15 cellular contexts compared by ENCODE assay signal in the genomic region with DNA sequence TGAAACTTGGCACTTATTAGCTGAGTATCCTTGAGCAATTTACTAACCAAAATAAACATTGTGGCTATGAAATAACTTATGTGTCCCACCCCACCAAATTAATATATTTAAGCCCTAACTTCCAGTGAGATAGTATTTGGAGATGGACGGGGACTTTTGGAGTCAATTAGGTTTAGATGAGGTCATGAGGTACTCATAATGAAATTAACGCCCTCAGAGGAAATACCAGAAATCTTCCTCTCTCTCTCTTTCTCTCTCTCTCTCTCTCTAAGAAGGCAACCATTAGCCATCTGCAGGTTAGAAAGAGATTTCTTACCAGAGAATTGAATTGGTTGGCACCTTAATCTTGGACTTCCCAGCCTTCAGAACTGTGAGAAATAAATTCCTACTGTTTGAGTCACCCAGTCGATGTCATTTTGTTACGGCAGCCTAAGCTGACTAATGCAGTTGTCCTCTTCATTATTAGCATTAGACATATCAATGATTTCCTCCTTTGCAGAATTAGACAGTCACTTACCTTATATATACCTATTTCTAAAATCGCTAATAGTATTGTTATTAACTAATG.
A peak's percentile ranks its signal among the peaks of the same experiment; 100 is the strongest.
DNase-seq lines count a peak whose midpoint lies in the region; ATAC-seq and TF ChIP-seq lines count a peak whose summit lies in the region.
"Had no signal": no experiment of that assay in that cellular context is flagged by ENCODE, and none has a peak within 500 bp of the region (broad histone marks: within the 10 kb centered on the region; RNA-seq: fewer than 3 reads in every experiment).

No MANE protein-coding gene starts in this region.

- TF ChIP-seq CTCF in epithelial cell of proximal tubule (conservative IDR thresholded peaks at IDR 0.05; ENCODE audit: low read depth, low read length): no peak

- ATAC-seq in GM18870 (IDR thresholded peaks at IDR 0.05; ENCODE audit: unreplicated experiment): peak; percentile 47
- no peak for ATAC-seq in GM21367 (IDR thresholded peaks at IDR 0.05; ENCODE audit: unreplicated experiment)
- ATAC-seq: K562 had no signal

- H3K4me3 ChIP-seq in epithelial cell of proximal tubule (ENCODE audit: low read depth, low read length): no peak overlapping the region
- H3K4me3 ChIP-seq: K562 had no signal

- DNase-seq in RKO (ENCODE audit: low spot score): peak; percentile 6
- DNase-seq in epithelial cell of proximal tubule (ENCODE audit: low read depth): peak; percentile 13
- peak; percentile 58 for DNase-seq in renal cortical epithelial cell (ENCODE audit: low read depth)
- DNase-seq in activated CD4-positive, alpha-beta T cell treated with anti-CD3 and anti-CD28 coated beads for 4 hours: no peak
- DNase-seq in effector CD4-positive, alpha-beta T cell: no peak
- DNase-seq: AML-193, DMS79, H7, NCI-H1105 treated with DMSO at 0.1 percent for 48 hours, NCI-H1694, NCI-H2081 treated with DMSO at 0.1 percent for 48 hours, Right ventricle myocardium superior had no signal

Comparison
In these comparisons a context has a peak if more than half of its experiments do, and no peak if none do; other contexts are left out.
1. DNase-seq: peak in RKO (single experiment), epithelial cell of proximal tubule (single experiment) and renal cortical epithelial cell (single experiment); none in activated CD4-positive, alpha-beta T cell treated with anti-CD3 and anti-CD28 coated beads for 4 hours (0 of 2) and effector CD4-positive, alpha-beta T cell (single experiment).